Comparison of ENCODE assay signal across 9 cellular contexts in genomic region chr1:43363283-43363934, GRCh38. TPM values are rescaled to one million over a fixed set of nuclear protein-coding genes. Genes with fewer than 3 reads are reported as not detected.
DNase-seq lines count a peak whose midpoint lies in the region; ATAC-seq and TF ChIP-seq lines count a peak whose summit lies in the region.
"Had no signal": no experiment of that assay in that cellular context is flagged by ENCODE, and none has a peak within 500 bp of the region (broad histone marks: within the 10 kb centered on the region; RNA-seq: fewer than 3 reads in every experiment).

No MANE protein-coding gene starts in this region.

- TF ChIP-seq CTCF in RWPE2 (IDR thresholded peaks at IDR 0.05; ENCODE audit: poor library complexity, severe bottlenecking) = no peak

- H3K27ac ChIP-seq in RWPE2 (ENCODE audit: poor library complexity, severe bottlenecking) = peak overlapping the region; percentile 95
- no peak overlapping the region for H3K27ac ChIP-seq in neuronal stem cell (replicated peaks; ENCODE audit: low read length)

- peaks cover 28% of the 10 kb centered on the region for H3K4me1 ChIP-seq in RWPE2 (ENCODE audit: insufficient read depth, poor library complexity, severe bottlenecking)
- H3K4me1 ChIP-seq in neuronal stem cell (ENCODE audit: control insufficient read depth in 2 of 2, insufficient read depth in 1 of 2, low read depth in 1 of 2, low read length in 2 of 2) = peaks cover 24 to 41% of the 10 kb centered on the region in 2 donors

- no CpG with 5 or more reads among the region's 9 CpGs for WGBS in neuronal stem cell (ENCODE audit: extremely low coverage in 2 of 2, insufficient read length in 2 of 2, insufficient replicate concordance in 1 of 2), 2 donors

- H3K27me3 ChIP-seq in RWPE2 (ENCODE audit: insufficient read depth, poor library complexity, severe bottlenecking) (no peaks in the 10 kb centered on the region), neuronal stem cell (ENCODE audit: control insufficient read depth in 3 of 3, insufficient read depth in 3 of 3, low read depth in 1 of 3, low read length in 3 of 3) (no peaks in the 10 kb centered on the region)

- H2BK12ac ChIP-seq in neuronal stem cell (ENCODE audit: low read length) = no peak overlapping the region

- H2BK15ac ChIP-seq in neuronal stem cell (ENCODE audit: low read length) = no peak overlapping the region

- H2AFZ ChIP-seq in neuronal stem cell (ENCODE audit: low read length) = no peak overlapping the region

- no peak overlapping the region for H2BK120ac ChIP-seq in neuronal stem cell (ENCODE audit: low read depth, low read length)

- no peak overlapping the region for H3K4me2 ChIP-seq in neuronal stem cell (ENCODE audit: insufficient read depth, low read length, poor library complexity, severe bottlenecking)

- ATAC-seq in RWPE2 (ENCODE audit: low read depth) = no peak

- H4K8ac ChIP-seq in neuronal stem cell (ENCODE audit: low read depth, low read length) = no peak overlapping the region

- H3K36me3 ChIP-seq in RWPE2 (ENCODE audit: low read depth) = peaks cover 61% of the 10 kb centered on the region
- peaks cover 43 to 63% of the 10 kb centered on the region in 2 donors for H3K36me3 ChIP-seq in neuronal stem cell (replicated peaks in 1 of 2; ENCODE audit: control insufficient read depth in 2 of 2, insufficient read depth in 2 of 2, low read length in 2 of 2)

- peak; percentile 17 for DNase-seq in SKM-1 treated with dmso at 0.1 percent for 144 hours (lab: John Stamatoyannopoulos, UW; ENCODE audit: unreplicated experiment)
- DNase-seq in SKM-1 (lab: John Stamatoyannopoulos, UW; ENCODE audit: unreplicated experiment) = no peak
- no peak for DNase-seq in RWPE2 (ENCODE audit: low spot score)
- no peak for DNase-seq in neuronal stem cell (ENCODE audit: low spot score)
- DNase-seq in NCI-H1417 (lab: John Stamatoyannopoulos, UW) = no peak
- DNase-seq in DMS79 (lab: John Stamatoyannopoulos, UW) = no peak
- DNase-seq: mesendoderm; stimulated activated naive CD4-positive, alpha-beta T cell had no signal

- no peak overlapping the region for H3K14ac ChIP-seq in neuronal stem cell (ENCODE audit: low read length)

- H3K9ac ChIP-seq in neuronal stem cell (ENCODE audit: low read depth, low read length, poor library complexity) = peak overlapping the region; percentile 24

- H3K4me3 ChIP-seq in RWPE2 (ENCODE audit: severe bottlenecking) (no peak overlapping the region), neuronal stem cell (ENCODE audit: low read length in 2 of 2) (no peak overlapping the region)
- H3K4me3 ChIP-seq: skin epidermis had no signal

- H2AK5ac ChIP-seq in neuronal stem cell (ENCODE audit: low read depth, low read length) = no peak overlapping the region

- no peak overlapping the region for H3K23ac ChIP-seq in neuronal stem cell (ENCODE audit: low read depth, low read length, poor library complexity)

- H3K79me1 ChIP-seq in neuronal stem cell (ENCODE audit: low read depth, low read length) = peaks cover 11% of the 10 kb centered on the region

- H4K91ac ChIP-seq in neuronal stem cell (ENCODE audit: low read depth, low read length, poor library complexity) = no peak overlapping the region

- no peak overlapping the region for H3K18ac ChIP-seq in neuronal stem cell (ENCODE audit: low read length)

- no peak overlapping the region for H2BK5ac ChIP-seq in neuronal stem cell (ENCODE audit: low read length)

- peak overlapping the region; percentile 18 for H3K4ac ChIP-seq in neuronal stem cell (ENCODE audit: low read length)

- H3K9me3 ChIP-seq in RWPE2 (ENCODE audit: severe bottlenecking) (no peaks in the 10 kb centered on the region), neuronal stem cell (replicated peaks in 1 of 2; ENCODE audit: control insufficient read depth in 2 of 2, insufficient read depth in 1 of 2, low read depth in 1 of 2, low read length in 2 of 2) (no peaks in the 10 kb centered on the region)

RNA-seq across cellular contexts. Expression of gene ELOVL1, which starts 4.4 kb away (rescaled TPM):
- polyA plus RNA-seq in neuronal stem cell (2013, experiment 1 of 2) = 16.3 TPM
- 15.7 TPM for polyA plus RNA-seq in neuronal stem cell (2013, experiment 2 of 2)

RNA-seq across cellular contexts. Expression of gene CDC20, which starts 4.6 kb away (rescaled TPM):
- polyA plus RNA-seq in neuronal stem cell (2013, experiment 1 of 2) = 166 TPM
- 165 TPM for polyA plus RNA-seq in neuronal stem cell (2013, experiment 2 of 2)

RNA-seq across cellular contexts. Expression of gene MPL, which starts 25.8 kb away (rescaled TPM):
- polyA plus RNA-seq in neuronal stem cell (2013, experiment 1 of 2) = not detected
- polyA plus RNA-seq in neuronal stem cell (2013, experiment 2 of 2) = not detected

RNA-seq across cellular contexts. Expression of gene MED8, which starts 26.2 kb away (rescaled TPM):
- 15.7 TPM for polyA plus RNA-seq in neuronal stem cell (2013, experiment 1 of 2)
- 16.3 TPM for polyA plus RNA-seq in neuronal stem cell (2013, experiment 2 of 2)

RNA-seq across cellular contexts. Expression of gene SZT2, which starts 26.3 kb away (rescaled TPM):
- polyA plus RNA-seq in neuronal stem cell (2013, experiment 1 of 2) = 4.2 TPM
- 4.0 TPM for polyA plus RNA-seq in neuronal stem cell (2013, experiment 2 of 2)
